Comparison of ENCODE assay signal across 24 cellular contexts in the genomic region with DNA sequence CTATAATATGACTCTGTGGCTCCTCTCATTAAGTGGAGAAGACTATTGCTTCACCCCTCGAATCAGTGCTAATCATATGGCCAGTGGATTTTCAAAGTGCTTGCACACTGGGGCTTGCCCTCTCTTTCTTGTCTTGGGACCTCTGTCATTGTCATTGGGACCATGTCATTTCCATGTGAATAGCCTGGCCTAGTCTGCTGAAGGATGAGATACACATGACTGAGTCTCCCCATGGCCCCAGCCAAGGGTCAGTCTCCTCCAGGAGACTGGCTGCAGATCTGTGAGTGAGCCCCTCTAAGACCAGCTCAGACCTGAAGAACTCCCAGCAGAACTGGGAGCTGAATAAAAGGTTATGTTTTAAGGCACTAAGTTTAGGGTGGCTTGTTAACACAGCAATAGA. TPM values are rescaled to one million over a fixed set of nuclear protein-coding genes. Genes with fewer than 3 reads are reported as not detected.
A peak's percentile ranks its signal among the peaks of the same experiment; 100 is the strongest.
DNase-seq lines count a peak whose midpoint lies in the region; ATAC-seq, FAIRE-seq and TF ChIP-seq lines count a peak whose summit lies in the region.
"Had no signal": no experiment of that assay in that cellular context is flagged by ENCODE, and none has a peak within 500 bp of the region (broad histone marks: within the 10 kb centered on the region; RNA-seq: fewer than 3 reads in every experiment).

No MANE protein-coding gene starts in this region.

- H3K36me3 ChIP-seq in GM23338 (ENCODE audit: insufficient read depth) = no peaks in the 10 kb centered on the region
- no peaks in the 10 kb centered on the region for H3K36me3 ChIP-seq in endodermal cell (ENCODE audit: control insufficient read depth, insufficient read depth, low read length)
- H3K36me3 ChIP-seq: BLaER1 had no signal

- peaks cover 12% of the 10 kb centered on the region for H3K4me1 ChIP-seq in GM23338 (ENCODE audit: insufficient read depth)
- H3K4me1 ChIP-seq in endodermal cell (ENCODE audit: control insufficient read depth, insufficient read depth, low read length) = peaks cover 8% of the 10 kb centered on the region
- H3K4me1 ChIP-seq: BLaER1 had no signal

- no peak for ATAC-seq in GM23338
- no peak for ATAC-seq in GM21367 (IDR thresholded peaks at IDR 0.05; ENCODE audit: unreplicated experiment)
- ATAC-seq: CD8-positive, alpha-beta T cell; GM12878 had no signal

- H3K27me3 ChIP-seq in GM23338 (ENCODE audit: insufficient read depth) = no peaks in the 10 kb centered on the region
- H3K27me3 ChIP-seq in endodermal cell (ENCODE audit: control insufficient read depth, insufficient read depth, low read length, poor library complexity, severe bottlenecking) = no peaks in the 10 kb centered on the region
- H3K27me3 ChIP-seq: BLaER1 had no signal

- no peak overlapping the region for H3K4me2 ChIP-seq in GM23338
- H3K4me2 ChIP-seq: BLaER1 had no signal

- H3K9me2 ChIP-seq in GM23338 (ENCODE audit: insufficient read depth) = peaks cover 4% of the 10 kb centered on the region; the same call in 1 of the 2 replicates

- H3K9ac ChIP-seq in endodermal cell (ENCODE audit: extremely low read depth, low read length, poor library complexity, severe bottlenecking) = no peak overlapping the region
- H3K9ac ChIP-seq: BLaER1 had no signal

- 67 to 89% methylated on average over 1 of the region's 1 CpG for WGBS in endodermal cell (ENCODE audit: insufficient coverage in 1 of 2, insufficient read length in 1 of 2), 2 experiments

- H2AFZ ChIP-seq in GM23338 = no peak overlapping the region

- peaks cover 22% of the 10 kb centered on the region for H3K4me1 Mint-ChIP-seq in GM23338
- peaks cover 9% of the 10 kb centered on the region for H3K4me1 Mint-ChIP-seq in endodermal cell
- peaks cover 56% of the 10 kb centered on the region for H3K4me1 Mint-ChIP-seq in neural crest cell
- H3K4me1 Mint-ChIP-seq: B cell; CD4-positive, CD25-positive, alpha-beta regulatory T cell had no signal

- H3K9me3 Mint-ChIP-seq in GM23338 (no peaks in the 10 kb centered on the region), endodermal cell (no peaks in the 10 kb centered on the region), neural crest cell (peaks cover 6% of the 10 kb centered on the region)
- H3K9me3 Mint-ChIP-seq: CD4-positive, CD25-positive, alpha-beta regulatory T cell; CD8-positive, alpha-beta T cell had no signal

- no peaks in the 10 kb centered on the region for H4K20me1 ChIP-seq in GM23338 (replicated peaks; ENCODE audit: insufficient read depth)
- H4K20me1 ChIP-seq: BLaER1 had no signal

- H3F3A ChIP-seq in GM23338 (replicated peaks; ENCODE audit: low read depth) = no peaks in the 10 kb centered on the region

- H3K27ac Mint-ChIP-seq in GM23338 (0 out of 2 replicates have a peak overlapping the region, but pooled peaks have one; percentile 43), endodermal cell (no peak overlapping the region), neural crest cell (ENCODE audit: unreplicated experiment) (no peak overlapping the region)
- H3K27ac Mint-ChIP-seq: B cell; CD4-positive, CD25-positive, alpha-beta regulatory T cell; CD8-positive, alpha-beta T cell had no signal

- no peak overlapping the region for H3K4me3 ChIP-seq in GM23338
- no peak overlapping the region for H3K4me3 ChIP-seq in endodermal cell (ENCODE audit: low read length)
- H3K4me3 ChIP-seq: BLaER1, GM12878 had no signal

- no peaks in the 10 kb centered on the region for H3K79me2 ChIP-seq in GM23338 (replicated peaks; ENCODE audit: insufficient read depth)

- H3K27ac ChIP-seq in GM23338 (ENCODE audit: low read depth) = no peak overlapping the region
- peak overlapping the region; percentile 39 for H3K27ac ChIP-seq in endodermal cell (ENCODE audit: low read depth, low read length)
- H3K27ac ChIP-seq: 22Rv1, BLaER1, C4-2B had no signal

- H3K36me3 Mint-ChIP-seq in GM23338 (ENCODE audit: low read depth) = no peaks in the 10 kb centered on the region
- H3K36me3 Mint-ChIP-seq in endodermal cell (ENCODE audit: low read depth) = no peaks in the 10 kb centered on the region
- peaks cover 5% of the 10 kb centered on the region for H3K36me3 Mint-ChIP-seq in neural crest cell (ENCODE audit: low read depth)
- H3K36me3 Mint-ChIP-seq: CD4-positive, CD25-positive, alpha-beta regulatory T cell; CD8-positive, alpha-beta T cell had no signal

- H3K9me3 ChIP-seq in endodermal cell (ENCODE audit: control insufficient read depth, low read length) = no peaks in the 10 kb centered on the region
- H3K9me3 ChIP-seq: BLaER1 had no signal

- TF ChIP-seq CTCF in GM23338 (conservative IDR thresholded peaks at IDR 0.05; ENCODE audit: low read depth in 2 of 2) (no peak), endodermal cell (conservative IDR thresholded peaks at IDR 0.05) (no peak), neural crest cell (conservative IDR thresholded peaks at IDR 0.05) (no peak)

- DNase-seq in GM23338 (ENCODE audit: low spot score) (no peak), endodermal cell (no peak), neural crest cell (ENCODE audit: low read depth, low spot score) (peak; percentile 16), urothelium cell line (ENCODE audit: low spot score) (no peak), SKM-1 treated with dmso at 0.1 percent for 144 hours (lab: John Stamatoyannopoulos, UW; ENCODE audit: unreplicated experiment) (no peak), COLO668 (lab: John Stamatoyannopoulos, UW; ENCODE audit: unreplicated experiment) (no peak)
- DNase-seq: CD4-positive, CD25-positive, alpha-beta regulatory T cell; CD8-positive, alpha-beta T cell; DMS 273 treated with DMSO at 0.1 percent for 48 hours; DMS79; EL; GDM1; H7; HCEC 1CT had no signal

- H3K27me3 Mint-ChIP-seq in GM23338 (ENCODE audit: insufficient read depth, low read depth, poor library complexity) (no peaks in the 10 kb centered on the region), endodermal cell (ENCODE audit: insufficient read depth) (peaks cover 2% of the 10 kb centered on the region), neural crest cell (ENCODE audit: low read depth) (no peaks in the 10 kb centered on the region)

- peak; percentile 40 for FAIRE-seq in urothelium cell line (lab: Jason Lieb, UNC)
- FAIRE-seq: A204.1, D721Med, GM12878, GM19239, H1 had no signal

- H3K4me3 Mint-ChIP-seq in GM23338 (no peak overlapping the region), endodermal cell (no peak overlapping the region), neural crest cell (peak overlapping the region; percentile 24)
- H3K4me3 Mint-ChIP-seq: B cell; CD4-positive, CD25-positive, alpha-beta regulatory T cell; CD8-positive, alpha-beta T cell had no signal

TF ChIP-seq in GM23338, 12 proteins besides CTCF, POLR2A, EP300 and RAD21 (continues in another document):
- TF ChIP-seq POLR2AphosphoS5 (IDR thresholded peaks at IDR 0.05; ENCODE audit: low read depth) (no peak), JUNB (IDR thresholded peaks at IDR 0.05; ENCODE audit: unreplicated experiment) (no peak), ZNF331 (CRISPR knock-in tag; IDR thresholded peaks at IDR 0.05; ENCODE audit: low read depth) (no peak), ZNF114 (CRISPR knock-in tag; IDR thresholded peaks at IDR 0.05) (no peak), CREB1 (CRISPR knock-in tag; IDR thresholded peaks at IDR 0.05; ENCODE audit: low read depth) (no peak), NANOG (IDR thresholded peaks at IDR 0.05; ENCODE audit: borderline replicate concordance) (no peak), STAT1 (IDR thresholded peaks at IDR 0.05; ENCODE audit: unreplicated experiment) (no peak), EZH2phosphoT487 (IDR thresholded peaks at IDR 0.05; ENCODE audit: unreplicated experiment) (no peak)
- TF ChIP-seq, protein P1, sequence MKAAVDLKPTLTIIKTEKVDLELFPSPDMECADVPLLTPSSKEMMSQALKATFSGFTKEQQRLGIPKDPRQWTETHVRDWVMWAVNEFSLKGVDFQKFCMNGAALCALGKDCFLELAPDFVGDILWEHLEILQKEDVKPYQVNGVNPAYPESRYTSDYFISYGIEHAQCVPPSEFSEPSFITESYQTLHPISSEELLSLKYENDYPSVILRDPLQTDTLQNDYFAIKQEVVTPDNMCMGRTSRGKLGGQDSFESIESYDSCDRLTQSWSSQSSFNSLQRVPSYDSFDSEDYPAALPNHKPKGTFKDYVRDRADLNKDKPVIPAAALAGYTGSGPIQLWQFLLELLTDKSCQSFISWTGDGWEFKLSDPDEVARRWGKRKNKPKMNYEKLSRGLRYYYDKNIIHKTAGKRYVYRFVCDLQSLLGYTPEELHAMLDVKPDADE (IDR thresholded peaks at IDR 0.05) = no peak

RNA-seq across cellular contexts. Expression of gene PKD1L1, which starts 39.5 kb away (rescaled TPM):
- 0.03 and 0.16 TPM in 2 replicates for total RNA-seq in GM23338 (2014; rRNA removed; shearing (Covaris generic))
- polyA plus RNA-seq in GM23338 (2016; fragmentation: Nextera tagmentation; extraction: Ambion mirVana) = not detected in 2 replicates
- total RNA-seq in endodermal cell = under 1 TPM; 0.13 to 0.20 TPM
- 0.18 TPM for polyA plus RNA-seq in endodermal cell (2013, experiment 1 of 2)
- 0.08 TPM for polyA plus RNA-seq in endodermal cell (2013, experiment 2 of 2)
- total RNA-seq in neural crest cell = 0.11 and 0.19 TPM in 2 replicates
